1 cellular context compared by ENCODE assay signal in the genomic region with DNA sequence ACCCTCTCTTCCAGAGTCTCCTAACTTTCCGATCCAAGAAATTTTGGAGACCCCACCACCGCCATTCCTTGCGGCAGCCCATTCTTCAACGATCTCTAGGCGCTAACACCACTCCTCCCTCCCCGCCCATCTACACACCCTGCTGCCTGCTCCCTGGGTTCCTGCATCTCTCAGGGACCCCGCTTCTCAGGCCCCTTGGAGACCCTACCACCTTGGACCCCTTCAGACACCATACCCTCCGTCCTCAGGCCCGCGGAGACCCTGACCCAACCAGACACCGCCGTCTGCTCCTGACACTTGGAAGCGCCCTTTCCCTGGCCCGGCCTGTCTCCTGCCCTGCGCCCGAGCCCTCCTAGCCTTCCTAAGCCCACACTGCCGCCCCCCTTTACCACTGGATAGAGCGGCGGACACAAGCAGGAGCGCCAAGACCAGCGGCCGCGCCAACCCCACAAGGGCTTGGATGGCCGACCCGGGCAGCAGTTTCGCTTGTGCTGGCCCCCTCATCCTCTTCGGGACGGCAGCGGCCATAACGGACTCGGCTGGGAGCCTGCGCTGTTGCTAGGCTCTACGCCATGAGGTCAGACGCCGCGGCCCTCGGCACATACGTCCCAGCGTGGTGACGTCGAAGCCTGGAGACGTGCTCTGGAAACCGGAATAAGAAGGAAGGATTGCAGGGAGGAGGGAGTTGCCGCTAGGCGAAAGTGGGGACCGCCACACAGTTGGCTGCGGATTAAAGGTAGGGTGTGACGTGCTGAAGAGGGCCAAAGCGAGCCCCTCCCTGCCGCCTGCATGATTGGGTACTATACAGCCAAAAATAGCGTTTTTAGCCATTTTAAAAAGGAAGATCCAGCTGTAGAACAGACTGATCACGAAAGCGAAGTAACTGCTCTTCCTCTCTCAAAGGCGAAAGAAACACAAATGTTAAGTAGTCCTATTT.
TF ChIP-seq lines count a peak whose summit lies in the region.

Gene C5orf15 (minus strand): TSS at position 569 of the 937 bp plus-strand sequence. CDS start 41 bp downstream, at position 528.

TF ChIP-seq in K562, 482 proteins besides CTCF, POLR2A, EP300 and RAD21 (continued from another document and continues in another):
- TF ChIP-seq, protein P1, sequence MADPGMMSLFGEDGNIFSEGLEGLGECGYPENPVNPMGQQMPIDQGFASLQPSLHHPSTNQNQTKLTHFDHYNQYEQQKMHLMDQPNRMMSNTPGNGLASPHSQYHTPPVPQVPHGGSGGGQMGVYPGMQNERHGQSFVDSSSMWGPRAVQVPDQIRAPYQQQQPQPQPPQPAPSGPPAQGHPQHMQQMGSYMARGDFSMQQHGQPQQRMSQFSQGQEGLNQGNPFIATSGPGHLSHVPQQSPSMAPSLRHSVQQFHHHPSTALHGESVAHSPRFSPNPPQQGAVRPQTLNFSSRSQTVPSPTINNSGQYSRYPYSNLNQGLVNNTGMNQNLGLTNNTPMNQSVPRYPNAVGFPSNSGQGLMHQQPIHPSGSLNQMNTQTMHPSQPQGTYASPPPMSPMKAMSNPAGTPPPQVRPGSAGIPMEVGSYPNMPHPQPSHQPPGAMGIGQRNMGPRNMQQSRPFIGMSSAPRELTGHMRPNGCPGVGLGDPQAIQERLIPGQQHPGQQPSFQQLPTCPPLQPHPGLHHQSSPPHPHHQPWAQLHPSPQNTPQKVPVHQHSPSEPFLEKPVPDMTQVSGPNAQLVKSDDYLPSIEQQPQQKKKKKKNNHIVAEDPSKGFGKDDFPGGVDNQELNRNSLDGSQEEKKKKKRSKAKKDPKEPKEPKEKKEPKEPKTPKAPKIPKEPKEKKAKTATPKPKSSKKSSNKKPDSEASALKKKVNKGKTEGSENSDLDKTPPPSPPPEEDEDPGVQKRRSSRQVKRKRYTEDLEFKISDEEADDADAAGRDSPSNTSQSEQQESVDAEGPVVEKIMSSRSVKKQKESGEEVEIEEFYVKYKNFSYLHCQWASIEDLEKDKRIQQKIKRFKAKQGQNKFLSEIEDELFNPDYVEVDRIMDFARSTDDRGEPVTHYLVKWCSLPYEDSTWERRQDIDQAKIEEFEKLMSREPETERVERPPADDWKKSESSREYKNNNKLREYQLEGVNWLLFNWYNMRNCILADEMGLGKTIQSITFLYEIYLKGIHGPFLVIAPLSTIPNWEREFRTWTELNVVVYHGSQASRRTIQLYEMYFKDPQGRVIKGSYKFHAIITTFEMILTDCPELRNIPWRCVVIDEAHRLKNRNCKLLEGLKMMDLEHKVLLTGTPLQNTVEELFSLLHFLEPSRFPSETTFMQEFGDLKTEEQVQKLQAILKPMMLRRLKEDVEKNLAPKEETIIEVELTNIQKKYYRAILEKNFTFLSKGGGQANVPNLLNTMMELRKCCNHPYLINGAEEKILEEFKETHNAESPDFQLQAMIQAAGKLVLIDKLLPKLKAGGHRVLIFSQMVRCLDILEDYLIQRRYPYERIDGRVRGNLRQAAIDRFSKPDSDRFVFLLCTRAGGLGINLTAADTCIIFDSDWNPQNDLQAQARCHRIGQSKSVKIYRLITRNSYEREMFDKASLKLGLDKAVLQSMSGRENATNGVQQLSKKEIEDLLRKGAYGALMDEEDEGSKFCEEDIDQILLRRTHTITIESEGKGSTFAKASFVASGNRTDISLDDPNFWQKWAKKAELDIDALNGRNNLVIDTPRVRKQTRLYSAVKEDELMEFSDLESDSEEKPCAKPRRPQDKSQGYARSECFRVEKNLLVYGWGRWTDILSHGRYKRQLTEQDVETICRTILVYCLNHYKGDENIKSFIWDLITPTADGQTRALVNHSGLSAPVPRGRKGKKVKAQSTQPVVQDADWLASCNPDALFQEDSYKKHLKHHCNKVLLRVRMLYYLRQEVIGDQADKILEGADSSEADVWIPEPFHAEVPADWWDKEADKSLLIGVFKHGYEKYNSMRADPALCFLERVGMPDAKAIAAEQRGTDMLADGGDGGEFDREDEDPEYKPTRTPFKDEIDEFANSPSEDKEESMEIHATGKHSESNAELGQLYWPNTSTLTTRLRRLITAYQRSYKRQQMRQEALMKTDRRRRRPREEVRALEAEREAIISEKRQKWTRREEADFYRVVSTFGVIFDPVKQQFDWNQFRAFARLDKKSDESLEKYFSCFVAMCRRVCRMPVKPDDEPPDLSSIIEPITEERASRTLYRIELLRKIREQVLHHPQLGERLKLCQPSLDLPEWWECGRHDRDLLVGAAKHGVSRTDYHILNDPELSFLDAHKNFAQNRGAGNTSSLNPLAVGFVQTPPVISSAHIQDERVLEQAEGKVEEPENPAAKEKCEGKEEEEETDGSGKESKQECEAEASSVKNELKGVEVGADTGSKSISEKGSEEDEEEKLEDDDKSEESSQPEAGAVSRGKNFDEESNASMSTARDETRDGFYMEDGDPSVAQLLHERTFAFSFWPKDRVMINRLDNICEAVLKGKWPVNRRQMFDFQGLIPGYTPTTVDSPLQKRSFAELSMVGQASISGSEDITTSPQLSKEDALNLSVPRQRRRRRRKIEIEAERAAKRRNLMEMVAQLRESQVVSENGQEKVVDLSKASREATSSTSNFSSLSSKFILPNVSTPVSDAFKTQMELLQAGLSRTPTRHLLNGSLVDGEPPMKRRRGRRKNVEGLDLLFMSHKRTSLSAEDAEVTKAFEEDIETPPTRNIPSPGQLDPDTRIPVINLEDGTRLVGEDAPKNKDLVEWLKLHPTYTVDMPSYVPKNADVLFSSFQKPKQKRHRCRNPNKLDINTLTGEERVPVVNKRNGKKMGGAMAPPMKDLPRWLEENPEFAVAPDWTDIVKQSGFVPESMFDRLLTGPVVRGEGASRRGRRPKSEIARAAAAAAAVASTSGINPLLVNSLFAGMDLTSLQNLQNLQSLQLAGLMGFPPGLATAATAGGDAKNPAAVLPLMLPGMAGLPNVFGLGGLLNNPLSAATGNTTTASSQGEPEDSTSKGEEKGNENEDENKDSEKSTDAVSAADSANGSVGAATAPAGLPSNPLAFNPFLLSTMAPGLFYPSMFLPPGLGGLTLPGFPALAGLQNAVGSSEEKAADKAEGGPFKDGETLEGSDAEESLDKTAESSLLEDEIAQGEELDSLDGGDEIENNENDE (IDR thresholded peaks at IDR 0.05; ENCODE audit: low read depth, low read length), result no peak
- TF ChIP-seq SP1 (CRISPR knock-in tag; IDR thresholded peaks at IDR 0.05), result peak; percentile 53; the same call in 1 of the 2 replicates
- no peak for TF ChIP-seq THRA (IDR thresholded peaks at IDR 0.05)
- TF ChIP-seq CBX5 (IDR thresholded peaks at IDR 0.05; ENCODE audit: borderline replicate concordance, low read depth), result no peak
- no peak; the same call in 1 of the 2 replicates for TF ChIP-seq TOE1 (IDR thresholded peaks at IDR 0.05; ENCODE audit: borderline replicate concordance)
- TF ChIP-seq TOE1 (CRISPR knock-in tag; IDR thresholded peaks at IDR 0.05; ENCODE audit: borderline replicate concordance, low read depth), result no peak
- TF ChIP-seq BRF1 (IDR thresholded peaks at IDR 0.05; ENCODE audit: borderline replicate concordance, extremely low read depth, insufficient read length), result no peak
- no peak for TF ChIP-seq ZNF318 (IDR thresholded peaks at IDR 0.05; ENCODE audit: borderline replicate concordance in 1 of 2, low read depth in 1 of 2)
- TF ChIP-seq KDM5B (IDR thresholded peaks at IDR 0.05; ENCODE audit: insufficient replicate concordance, low read depth, low read length), result peak; percentile 93
- TF ChIP-seq PRDM10 (IDR thresholded peaks at IDR 0.05; ENCODE audit: partially characterized antibody), result peak; percentile 16
- TF ChIP-seq LCOR (CRISPR knock-in tag; IDR thresholded peaks at IDR 0.05), result peak; percentile 75; the same call in 1 of the 2 replicates
- no peak for TF ChIP-seq ZZZ3 (IDR thresholded peaks at IDR 0.05)
- TF ChIP-seq C11orf30 (IDR thresholded peaks at IDR 0.05; ENCODE audit: low read depth), result peak; percentile 91
- TF ChIP-seq ESRRB (CRISPR knock-in tag; IDR thresholded peaks at IDR 0.05; ENCODE audit: borderline replicate concordance), result no peak
- no peak for TF ChIP-seq NR2F6 (CRISPR knock-in tag; IDR thresholded peaks at IDR 0.05)
- TF ChIP-seq YBX1 (IDR thresholded peaks at IDR 0.05), result no peak
- peak; percentile 95 for TF ChIP-seq MTA1 (IDR thresholded peaks at IDR 0.05; ENCODE audit: borderline replicate concordance)
- TF ChIP-seq ZNF354B (CRISPR knock-in tag; IDR thresholded peaks at IDR 0.05), result no peak
- peak; percentile 86 for TF ChIP-seq PHF20 (IDR thresholded peaks at IDR 0.05; ENCODE audit: partially characterized antibody)
- TF ChIP-seq ZNF76 (CRISPR knock-in tag; IDR thresholded peaks at IDR 0.05; ENCODE audit: borderline replicate concordance), result no peak
- TF ChIP-seq CTBP1 (IDR thresholded peaks at IDR 0.05; ENCODE audit: borderline replicate concordance), result peak; percentile 54; the same call in 1 of the 2 replicates
- no peak for TF ChIP-seq SMAD1 (IDR thresholded peaks at IDR 0.05; ENCODE audit: low read depth, low read length, partially characterized antibody)
- TF ChIP-seq SUPT5H (IDR thresholded peaks at IDR 0.05), result peak; percentile 90
